Comparison of ENCODE assay signal across 8 cellular contexts in genomic region chr19:926595-927043, GRCh38. TPM values are rescaled to one million over a fixed set of nuclear protein-coding genes. Genes with fewer than 3 reads are reported as not detected.
DNase-seq lines count a peak whose midpoint lies in the region; ATAC-seq and TF ChIP-seq lines count a peak whose summit lies in the region.

No MANE protein-coding gene starts in this region.

- intact Hi-C loops in naive thymus-derived CD4-positive, alpha-beta T cell (cut with micrococcal nuclease) = loop anchor here in 1 of 2 donors (1.0 kb wide), 1 partner anchor 70 kb away; no protein-coding TSS in a partner anchor

- H3F3A ChIP-seq in GM23248 (ENCODE audit: insufficient read depth) = no peaks in the 10 kb centered on the region

- 0 out of 2 replicates have a peak, but pooled peaks cover 4% of the 10 kb centered on the region for H3K36me3 ChIP-seq in GM23248 (ENCODE audit: low read depth)
- H3K36me3 ChIP-seq in naive thymus-derived CD4-positive, alpha-beta T cell (ENCODE audit: control insufficient read depth in 2 of 3, insufficient read depth in 3 of 3, low read length in 3 of 3) = peaks cover 0 to 7% (median 0%) of the 10 kb centered on the region in 3 experiments

- no peaks in the 10 kb centered on the region for H3K9me3 Mint-ChIP-seq in T-cell
- H3K9me3 Mint-ChIP-seq in naive thymus-derived CD4-positive, alpha-beta T cell = no peaks in the 10 kb centered on the region

- DNase-seq in AG10803 (ENCODE audit: low read depth) = no peak
- DNase-seq in GM23248 = peak; percentile 73
- DNase-seq in T-cell = peak in 1 of 34 experiments; percentile 25
- no peak for DNase-seq in epithelial cell of prostate (ENCODE audit: low read depth, low spot score)
- peak in 2 of 9 donors; percentile 29 to 61 for DNase-seq in naive thymus-derived CD4-positive, alpha-beta T cell

- CTCF ChIA-PET in T-cell (lab: Charles Lee) = no interaction called here
- CTCF ChIA-PET in naive thymus-derived CD4-positive, alpha-beta T cell (lab: Charles Lee) = no interaction called here

- H3K4me1 Mint-ChIP-seq in T-cell = peaks cover 12 to 15% (median 15%) of the 10 kb centered on the region in 3 donors
- peaks cover 0 to 11% (median 6%) of the 10 kb centered on the region in 7 donors for H3K4me1 Mint-ChIP-seq in naive thymus-derived CD4-positive, alpha-beta T cell

- H3K4me1 ChIP-seq in GM23248 (ENCODE audit: insufficient read depth) = no peaks in the 10 kb centered on the region
- peaks cover 0 to 4% of the 10 kb centered on the region in 2 donors for H3K4me1 ChIP-seq in naive thymus-derived CD4-positive, alpha-beta T cell (ENCODE audit: control insufficient read depth in 2 of 2, insufficient read depth in 2 of 2, low read length in 2 of 2)

- H3K4me3 ChIP-seq in AG10803 (ENCODE audit: low read length) (peak overlapping the region; percentile 79), GM23248 (peak overlapping the region; percentile 78)
- H3K4me3 ChIP-seq in naive thymus-derived CD4-positive, alpha-beta T cell (ENCODE audit: low read length) = peak overlapping the region; percentile 58

- H3K36me3 Mint-ChIP-seq in T-cell = no peaks in the 10 kb centered on the region
- H3K36me3 Mint-ChIP-seq in naive thymus-derived CD4-positive, alpha-beta T cell = peaks cover 0 to 1% (median 0%) of the 10 kb centered on the region in 5 donors

- H3K27me3 Mint-ChIP-seq in T-cell = no peaks in the 10 kb centered on the region
- H3K27me3 Mint-ChIP-seq in naive thymus-derived CD4-positive, alpha-beta T cell = no peaks in the 10 kb centered on the region

- H3K9me3 ChIP-seq in GM23248 (ENCODE audit: low read depth) = no peaks in the 10 kb centered on the region
- no peaks in the 10 kb centered on the region for H3K9me3 ChIP-seq in naive thymus-derived CD4-positive, alpha-beta T cell (ENCODE audit: control insufficient read depth in 2 of 3, low read length in 3 of 3)

- peak overlapping the region; percentile 39 to 66 for H3K27ac Mint-ChIP-seq in T-cell
- H3K27ac Mint-ChIP-seq in naive thymus-derived CD4-positive, alpha-beta T cell = peak overlapping the region in 3 of 9 donors; percentile 14 to 78 (median 25)

- peak overlapping the region; percentile 31 for H3K27ac ChIP-seq in GM23248
- H3K27ac ChIP-seq in epithelial cell of prostate = peak overlapping the region; percentile 72
- H3K27ac ChIP-seq in naive thymus-derived CD4-positive, alpha-beta T cell (ENCODE audit: low read depth, low read length) = peak overlapping the region; percentile 67

- peak overlapping the region; percentile 82 for H3K4me2 ChIP-seq in GM23248 (ENCODE audit: unreplicated experiment)

- H3K27me3 ChIP-seq in GM23248 (replicated peaks; ENCODE audit: insufficient read depth) = no peaks in the 10 kb centered on the region
- no peaks in the 10 kb centered on the region for H3K27me3 ChIP-seq in naive thymus-derived CD4-positive, alpha-beta T cell (ENCODE audit: control insufficient read depth in 2 of 2, insufficient read depth in 2 of 2, low read length in 2 of 2)

- H3K79me2 ChIP-seq in GM23248 (ENCODE audit: insufficient read depth) = peaks cover 48% of the 10 kb centered on the region

- no peaks in the 10 kb centered on the region for H3K9me2 ChIP-seq in GM23248 (ENCODE audit: insufficient read depth)

- TF ChIP-seq CTCF in AG10803 (conservative IDR thresholded peaks at IDR 0.05; ENCODE audit: low read length) = no peak

- in situ Hi-C loops in GM23248 (cut with MboI) = no loop called here

- no peaks in the 10 kb centered on the region for H4K20me1 ChIP-seq in GM23248 (ENCODE audit: insufficient read depth)

- ATAC-seq in T-cell (replicated peaks in 1 of 4) (no peak), HG03378 (IDR thresholded peaks at IDR 0.05; ENCODE audit: unreplicated experiment) (no peak), HG03108 (IDR thresholded peaks at IDR 0.05; ENCODE audit: unreplicated experiment) (no peak), HG03521 (IDR thresholded peaks at IDR 0.05; ENCODE audit: unreplicated experiment) (no peak)
- peak; percentile 17 for ATAC-seq in naive thymus-derived CD4-positive, alpha-beta T cell

- peak overlapping the region; percentile 39 for H2AFZ ChIP-seq in GM23248

- 1 to 2% methylated on average over 18 to 35 of the region's 35 CpGs for WGBS in GM23248 (ENCODE audit: low coverage in 1 of 2, low lambda C conversion rate in 2 of 2, missing lambda C conversion rate in 2 of 2), 2 experiments

- peak overlapping the region; percentile 74 to 78 (median 75) for H3K4me3 Mint-ChIP-seq in T-cell
- peak overlapping the region; percentile 63 to 88 (median 78) for H3K4me3 Mint-ChIP-seq in naive thymus-derived CD4-positive, alpha-beta T cell

- peak overlapping the region; percentile 80 for H3K9ac ChIP-seq in GM23248

- POLR2A ChIA-PET in T-cell (lab: Charles Lee) = no interaction called here
- POLR2A ChIA-PET in naive thymus-derived CD4-positive, alpha-beta T cell (lab: Charles Lee) = no interaction called here

RNA-seq across cellular contexts. Expression of gene ARID3A, which starts 0.8 kb away (rescaled TPM):
- total RNA-seq in GM23248 (2014; rRNA removed; shearing (Covaris generic)) = 6.7 and 8.5 TPM in 2 replicates
- 2.4 and 2.8 TPM in 2 replicates for polyA plus RNA-seq in GM23248 (2016; fragmentation: Nextera tagmentation; extraction: Ambion mirVana)
- total RNA-seq in T-cell = 10 to 100 TPM in 4 of 5 donors, 1 to 10 TPM in 1; 9.8 to 13.2 (median 12.0) TPM
- total RNA-seq in naive thymus-derived CD4-positive, alpha-beta T cell = 10 to 100 TPM in 3 of 5 experiments, 1 to 10 TPM in 2; 7.1 to 33.1 (median 10.2) TPM
- under 1 TPM; 0.57 to 0.95 TPM for polyA plus RNA-seq in naive thymus-derived CD4-positive, alpha-beta T cell

RNA-seq across cellular contexts. Expression of gene KISS1R, which starts 9.5 kb away (rescaled TPM):
- total RNA-seq in GM23248 (2014; rRNA removed; shearing (Covaris generic)) = not detected in 2 replicates
- polyA plus RNA-seq in GM23248 (2016; fragmentation: Nextera tagmentation; extraction: Ambion mirVana) = not detected in 2 replicates
- 1 to 10 TPM; 1.5 to 4.9 (median 2.8) TPM for total RNA-seq in T-cell
- total RNA-seq in naive thymus-derived CD4-positive, alpha-beta T cell = 1 to 10 TPM; 1.1 to 3.0 (median 1.7) TPM
- under 1 TPM; 0.72 to 0.85 TPM for polyA plus RNA-seq in naive thymus-derived CD4-positive, alpha-beta T cell

RNA-seq across cellular contexts. Expression of gene R3HDM4, which starts 13.6 kb away (rescaled TPM):
- 41.6 and 50.9 TPM in 2 replicates for total RNA-seq in GM23248 (2014; rRNA removed; shearing (Covaris generic))
- 52.7 and 58.1 TPM in 2 replicates for polyA plus RNA-seq in GM23248 (2016; fragmentation: Nextera tagmentation; extraction: Ambion mirVana)
- 100 to 1,000 TPM; 190 to 252 (median 220) TPM for total RNA-seq in T-cell
- 100 to 1,000 TPM; 123 to 219 (median 184) TPM for total RNA-seq in naive thymus-derived CD4-positive, alpha-beta T cell
- 100 to 1,000 TPM; 195 to 251 TPM for polyA plus RNA-seq in naive thymus-derived CD4-positive, alpha-beta T cell

RNA-seq across cellular contexts. Expression of gene RNU6-9, which starts 33.3 kb away (rescaled TPM):
- total RNA-seq in GM23248 (2014; rRNA removed; shearing (Covaris generic)) = not detected in 2 replicates
- polyA plus RNA-seq in GM23248 (2016; fragmentation: Nextera tagmentation; extraction: Ambion mirVana) = not detected in 2 replicates
- not detected for total RNA-seq in T-cell
- not detected for total RNA-seq in naive thymus-derived CD4-positive, alpha-beta T cell
- not detected for polyA plus RNA-seq in naive thymus-derived CD4-positive, alpha-beta T cell

RNA-seq across cellular contexts. Expression of gene MED16, which starts 33.6 kb away (rescaled TPM):
- 20.9 and 26.6 TPM in 2 replicates for total RNA-seq in GM23248 (2014; rRNA removed; shearing (Covaris generic))
- 66.5 and 66.9 TPM in 2 replicates for polyA plus RNA-seq in GM23248 (2016; fragmentation: Nextera tagmentation; extraction: Ambion mirVana)
- total RNA-seq in T-cell = 100 to 1,000 TPM in 1 of 5 donors, 10 to 100 TPM in 4; 55.0 to 105 (median 92.4) TPM
- total RNA-seq in naive thymus-derived CD4-positive, alpha-beta T cell = 10 to 100 TPM; 47.5 to 78.2 (median 67.6) TPM
- 100 to 1,000 TPM in 1 of 2 donors, 10 to 100 TPM in 1; 65.7 to 142 TPM for polyA plus RNA-seq in naive thymus-derived CD4-positive, alpha-beta T cell
